Comparison of ENCODE assay signal across 10 cellular contexts in the genomic region with DNA sequence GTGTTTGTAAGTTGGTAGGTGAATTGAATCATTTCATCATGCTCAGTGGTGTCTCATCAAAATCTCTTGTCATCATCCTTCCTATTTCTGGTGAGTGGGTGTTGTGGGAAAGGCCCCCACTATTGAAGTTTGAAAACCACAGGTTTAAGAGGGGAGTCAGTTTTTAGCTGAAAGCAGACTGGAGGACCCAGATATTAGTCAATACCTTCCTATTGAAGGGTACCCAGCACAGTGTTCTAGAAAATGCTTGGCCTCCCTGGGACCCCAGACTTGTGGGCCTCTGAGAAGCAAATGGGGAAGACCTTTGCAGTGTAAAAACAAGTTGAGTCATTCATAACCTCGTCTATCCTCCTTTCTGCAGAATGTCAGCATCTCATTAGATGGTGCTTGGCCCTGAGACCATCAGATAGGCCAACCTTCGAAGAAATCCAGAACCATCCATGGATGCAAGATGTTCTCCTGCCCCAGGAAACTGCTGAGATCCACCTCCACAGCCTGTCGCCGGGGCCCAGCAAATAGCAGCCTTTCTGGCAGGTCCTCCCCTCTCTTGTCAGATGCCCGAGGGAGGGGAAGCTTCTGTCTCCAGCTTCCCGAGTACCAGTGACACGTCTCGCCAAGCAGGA. TPM values are rescaled to one million over a fixed set of nuclear protein-coding genes. Genes with fewer than 3 reads are reported as not detected.
DNase-seq lines count a peak whose midpoint lies in the region; ATAC-seq and TF ChIP-seq lines count a peak whose summit lies in the region.
"Had no signal": no experiment of that assay in that cellular context is flagged by ENCODE, and none has a peak within 500 bp of the region (broad histone marks: within the 10 kb centered on the region; RNA-seq: fewer than 3 reads in every experiment).

No MANE protein-coding gene starts in this region.

- peak overlapping the region; percentile 5 for H3K27ac ChIP-seq in HUES48 (ENCODE audit: low read depth, low read length)
- H3K27ac ChIP-seq in prostate gland: peak overlapping the region in 1 of 2 donors; percentile 84

- no peak overlapping the region for H3K9ac ChIP-seq in HUES48 (ENCODE audit: low read depth, low read length)

- no peak for TF ChIP-seq CTCF in endothelial cell (IDR thresholded peaks at IDR 0.05; ENCODE audit: unreplicated experiment)
- TF ChIP-seq CTCF in prostate gland (IDR thresholded peaks at IDR 0.05): no peak

- DNase-seq in activated CD4-positive, alpha-beta memory T cell treated with anti-CD3 and anti-CD28 coated beads for 36 hours: peak; percentile 72
- no peak for DNase-seq in endothelial cell (ENCODE audit: low spot score)
- DNase-seq in stimulated activated CD4-positive, alpha-beta T cell treated with anti-CD3 and anti-CD28 coated beads, TNF-alpha, amount 100 ng/mL, for 4 hours (ENCODE audit: low read depth in 3 of 3): peak in 2 of 3 experiments; percentile 19 to 31
- DNase-seq in sciatic nerve (ENCODE audit: low spot score): no peak
- no peak for DNase-seq in prostate gland (ENCODE audit: low spot score)
- DNase-seq: HFFc6, NCI-H1694 treated with DMSO at 0.1 percent for 48 hours had no signal

- no peak for TF ChIP-seq POLR2A in prostate gland (IDR thresholded peaks at IDR 0.05)

- WGBS in prostate gland: 74% methylated on average over 8 of the region's 8 CpGs

- H3K9me3 ChIP-seq in HUES48 (ENCODE audit: control insufficient read depth, insufficient read depth, low read length): no peaks in the 10 kb centered on the region
- no peaks in the 10 kb centered on the region for H3K9me3 ChIP-seq in prostate gland

- POLR2A ChIA-PET in activated CD4-positive, alpha-beta memory T cell treated with anti-CD3 and anti-CD28 coated beads for 36 hours (lab: Charles Lee): interaction anchor here (0.6 to 9.0 kb wide), 16 partner anchors 8 to 144 kb away, joined by 3 to 166 read pairs (median 6); no protein-coding TSS in a partner anchor

- ATAC-seq in sciatic nerve (no peak), HG03378 (IDR thresholded peaks at IDR 0.05; ENCODE audit: unreplicated experiment) (no peak), GM21576 (IDR thresholded peaks at IDR 0.05; ENCODE audit: unreplicated experiment) (no peak)

- H3K36me3 ChIP-seq in HUES48 (ENCODE audit: control insufficient read depth, insufficient read depth, low read length) (peaks cover 46% of the 10 kb centered on the region), prostate gland (peaks cover 0 to 9% of the 10 kb centered on the region in 2 donors)

- peak overlapping the region; percentile 95 for H3K27ac Mint-ChIP-seq in activated CD4-positive, alpha-beta memory T cell treated with anti-CD3 and anti-CD28 coated beads for 36 hours
- H3K27ac Mint-ChIP-seq in endothelial cell (ENCODE audit: unreplicated experiment): no peak overlapping the region
- H3K27ac Mint-ChIP-seq: HFFc6 had no signal

- H3K9me3 Mint-ChIP-seq in activated CD4-positive, alpha-beta memory T cell treated with anti-CD3 and anti-CD28 coated beads for 36 hours: no peaks in the 10 kb centered on the region
- H3K9me3 Mint-ChIP-seq in endothelial cell (ENCODE audit: unreplicated experiment): no peaks in the 10 kb centered on the region
- H3K9me3 Mint-ChIP-seq: HFFc6 had no signal

- H3K27me3 ChIP-seq in HUES48 (ENCODE audit: control insufficient read depth, insufficient read depth, low read length) (no peaks in the 10 kb centered on the region), prostate gland (replicated peaks; ENCODE audit: insufficient read depth) (no peaks in the 10 kb centered on the region)

- H3K4me1 ChIP-seq in HUES48 (ENCODE audit: control insufficient read depth, insufficient read depth, low read length) (peaks cover 15% of the 10 kb centered on the region), prostate gland (replicated peaks) (peaks cover 5% of the 10 kb centered on the region)

- CTCF ChIA-PET in activated CD4-positive, alpha-beta memory T cell treated with anti-CD3 and anti-CD28 coated beads for 36 hours (lab: Charles Lee): interaction anchor here (1.1 to 16.6 kb wide), 16 partner anchors 9 to 408 kb away, joined by 3 to 560 read pairs (median 10); no protein-coding TSS in a partner anchor

- peaks cover 60% of the 10 kb centered on the region for H3K36me3 Mint-ChIP-seq in activated CD4-positive, alpha-beta memory T cell treated with anti-CD3 and anti-CD28 coated beads for 36 hours
- peaks cover 13% of the 10 kb centered on the region for H3K36me3 Mint-ChIP-seq in endothelial cell (ENCODE audit: low read depth, unreplicated experiment)

- intact Hi-C loops in activated CD4-positive, alpha-beta memory T cell treated with anti-CD3 and anti-CD28 coated beads for 36 hours (cut with micrococcal nuclease): loop anchor here (1.0 to 10.0 kb wide), 5 partner anchors 10 to 579 kb away; partner anchors contain the start of genes C6orf89 and SRSF3
- intact Hi-C loops in sciatic nerve (cut with DNase I): loop anchor here (5.0 kb wide), 1 partner anchor 121 kb away; no protein-coding TSS in a partner anchor
- intact Hi-C loops in prostate gland (cut with DNase I): loop anchor here (2.0 to 5.0 kb wide), 4 partner anchors 35 to 186 kb away; partner anchors contain the start of gene MTCH1

- no peaks in the 10 kb centered on the region for H3K27me3 Mint-ChIP-seq in activated CD4-positive, alpha-beta memory T cell treated with anti-CD3 and anti-CD28 coated beads for 36 hours
- H3K27me3 Mint-ChIP-seq in endothelial cell (ENCODE audit: unreplicated experiment): peaks cover 8% of the 10 kb centered on the region

- peaks cover 58% of the 10 kb centered on the region for H3K4me1 Mint-ChIP-seq in activated CD4-positive, alpha-beta memory T cell treated with anti-CD3 and anti-CD28 coated beads for 36 hours (ENCODE audit: low read depth)
- peaks cover 14% of the 10 kb centered on the region for H3K4me1 Mint-ChIP-seq in endothelial cell (ENCODE audit: unreplicated experiment)

- H3K4me3 Mint-ChIP-seq in activated CD4-positive, alpha-beta memory T cell treated with anti-CD3 and anti-CD28 coated beads for 36 hours: peak overlapping the region; percentile 87
- peak overlapping the region; percentile 73 for H3K4me3 Mint-ChIP-seq in endothelial cell (ENCODE audit: unreplicated experiment)
- H3K4me3 Mint-ChIP-seq: HFFc6 had no signal

- no peak overlapping the region for H3K4me3 ChIP-seq in HUES48 (ENCODE audit: low read depth, low read length)
- no peak overlapping the region for H3K4me3 ChIP-seq in prostate gland

RNA-seq across cellular contexts. Expression of gene PIM1, which starts 3.7 kb away (rescaled TPM):
- 100 to 1,000 TPM; 204 TPM for total RNA-seq in activated CD4-positive, alpha-beta memory T cell treated with anti-CD3 and anti-CD28 coated beads for 36 hours
- total RNA-seq in endothelial cell (ENCODE audit: unreplicated experiment) (9.6 TPM), sciatic nerve (50.9 TPM), prostate gland (10 to 100 TPM in 1 of 2 donors, 1 to 10 TPM in 1; 4.8 to 35.3 TPM)

Comparison
In these comparisons a context has a peak if more than half of its experiments do, and no peak if none do; other contexts are left out.
1. DNase-seq: peak in activated CD4-positive, alpha-beta memory T cell treated with anti-CD3 and anti-CD28 coated beads for 36 hours (single experiment) and stimulated activated CD4-positive, alpha-beta T cell treated with anti-CD3 and anti-CD28 coated beads, TNF-alpha, amount 100 ng/mL, for 4 hours (2 of 3); none in endothelial cell (single experiment), sciatic nerve (single experiment) and prostate gland (single experiment).